In genomic region chr9:470795-471194, GRCh38 we compare ENCODE assay signal across 7 cellular contexts. TPM values are rescaled to one million over a fixed set of nuclear protein-coding genes. Genes with fewer than 3 reads are reported as not detected.
DNase-seq lines count a peak whose midpoint lies in the region; ATAC-seq and TF ChIP-seq lines count a peak whose summit lies in the region.

No MANE protein-coding gene starts in this region.

- peaks cover 14% of the 10 kb centered on the region for H3K36me3 Mint-ChIP-seq in WTC11
- peaks cover 24% of the 10 kb centered on the region for H3K36me3 Mint-ChIP-seq in stimulated activated effector memory CD8-positive, alpha-beta T cell treated with anti-CD3 and anti-CD28 coated beads, Interleukin-12 subunit alpha, Interleukin-12 subunit beta, amount 100 ng/mL, for 72 hours

- H3K9me3 ChIP-seq in iPS-15b (ENCODE audit: control insufficient read depth, insufficient read depth, low read length) = no peaks in the 10 kb centered on the region

- ATAC-seq in WTC11 = no peak
- ATAC-seq in stimulated activated effector memory CD8-positive, alpha-beta T cell treated with anti-CD3 and anti-CD28 coated beads, Interleukin-12 subunit alpha, Interleukin-12 subunit beta, amount 100 ng/mL, for 72 hours = no peak

- H3K27ac ChIP-seq in HL-60 (replicated peaks) = no peak overlapping the region

- H3K27ac Mint-ChIP-seq in WTC11 = peak overlapping the region; percentile 91
- H3K27ac Mint-ChIP-seq in stimulated activated effector memory CD8-positive, alpha-beta T cell treated with anti-CD3 and anti-CD28 coated beads, Interleukin-12 subunit alpha, Interleukin-12 subunit beta, amount 100 ng/mL, for 72 hours = peak overlapping the region; percentile 88

- peak overlapping the region; percentile 93 for H3K4me3 Mint-ChIP-seq in WTC11
- peak overlapping the region; percentile 88 for H3K4me3 Mint-ChIP-seq in stimulated activated effector memory CD8-positive, alpha-beta T cell treated with anti-CD3 and anti-CD28 coated beads, Interleukin-12 subunit alpha, Interleukin-12 subunit beta, amount 100 ng/mL, for 72 hours

- H3K9me3 Mint-ChIP-seq in WTC11 = no peaks in the 10 kb centered on the region
- H3K9me3 Mint-ChIP-seq in stimulated activated effector memory CD8-positive, alpha-beta T cell treated with anti-CD3 and anti-CD28 coated beads, Interleukin-12 subunit alpha, Interleukin-12 subunit beta, amount 100 ng/mL, for 72 hours = no peaks in the 10 kb centered on the region

- peaks cover 3% of the 10 kb centered on the region for H3K36me3 ChIP-seq in iPS-15b (ENCODE audit: control insufficient read depth, insufficient read depth, low read length)

- TF ChIP-seq CTCF in HL-60 (IDR thresholded peaks at IDR 0.05; ENCODE audit: insufficient read depth, low read length) (no peak), WTC11 (IDR thresholded peaks at IDR 0.05) (no peak)

- CTCF ChIA-PET in WTC11 (lab: Charles Lee) = interaction anchor here (0.6 to 1.5 kb wide), 3 partner anchors 33 to 294 kb away, joined by 3 read pairs; no protein-coding TSS in a partner anchor

- H3K4me1 Mint-ChIP-seq in WTC11 = peaks cover 25% of the 10 kb centered on the region
- H3K4me1 Mint-ChIP-seq in stimulated activated effector memory CD8-positive, alpha-beta T cell treated with anti-CD3 and anti-CD28 coated beads, Interleukin-12 subunit alpha, Interleukin-12 subunit beta, amount 100 ng/mL, for 72 hours = peaks cover 29% of the 10 kb centered on the region

- H3K27me3 Mint-ChIP-seq in WTC11 (ENCODE audit: low read depth) = no peaks in the 10 kb centered on the region

- DNase-seq in HL-60 (ENCODE audit: low read depth in 1 of 2, low spot score in 1 of 2) (no peak), WTC11 (ENCODE audit: low spot score) (no peak), cortex of kidney (lab: John Stamatoyannopoulos, UW) (no peak)
- no peak for DNase-seq in stimulated activated effector memory CD8-positive, alpha-beta T cell treated with anti-CD3 and anti-CD28 coated beads, Interleukin-12 subunit alpha, Interleukin-12 subunit beta, amount 100 ng/mL, for 72 hours (ENCODE audit: low spot score in 2 of 2)
- no peak for DNase-seq in activated effector memory CD4-positive, alpha-beta T cell treated with anti-CD3 and anti-CD28 coated beads, Interleukin-2, amount 50 U/mL, for 16 hours
- no peak for DNase-seq in effector CD8-positive, alpha-beta T cell (lab: John Stamatoyannopoulos, UW)

- H3K27me3 ChIP-seq in HL-60 (ENCODE audit: insufficient read depth, poor library complexity, severe bottlenecking) = no peaks in the 10 kb centered on the region
- peaks cover 16% of the 10 kb centered on the region for H3K27me3 ChIP-seq in iPS-15b (ENCODE audit: control insufficient read depth, insufficient read depth, low read length)

- no peak overlapping the region for H3K9ac ChIP-seq in iPS-15b (ENCODE audit: low read depth, low read length)

- H3K4me3 ChIP-seq in HL-60 (replicated peaks; ENCODE audit: insufficient read depth, low read length) (peak overlapping the region; percentile 63), iPS-15b (ENCODE audit: low read depth, low read length) (peak overlapping the region; percentile 76)

- peaks cover 8% of the 10 kb centered on the region for H3K4me1 ChIP-seq in iPS-15b (ENCODE audit: control insufficient read depth, insufficient read depth, low read length)

- POLR2A ChIA-PET in WTC11 (lab: Charles Lee) = interaction anchor here (0.9 kb wide), 1 partner anchor 33 kb away, joined by 4 read pairs; the partner anchor contains the start of gene KANK1

TF ChIP-seq in WTC11, 78 proteins besides CTCF, POLR2A, EP300 and RAD21:
- TF ChIP-seq NR3C1 (CRISPR knock-in tag; conservative IDR thresholded peaks at IDR 0.05; ENCODE audit: low read depth) = 0 out of 2 replicates have a peak, but pooled peaks have one; percentile 46
- TF ChIP-seq KAT7 (CRISPR knock-in tag; IDR thresholded peaks at IDR 0.05; ENCODE audit: borderline replicate concordance) = no peak

RNA-seq across cellular contexts. Expression of gene KANK1, which starts 33.7 kb away (rescaled TPM):
- total RNA-seq in WTC11 (2021) = 24.8 to 26.1 TPM (median 25.1 TPM) in 3 replicates
